In genomic region chr11:108224366-108224765, GRCh38 we compare ENCODE assay signal across 9 cellular contexts. TPM values are rescaled to one million over a fixed set of nuclear protein-coding genes. Genes with fewer than 3 reads are reported as not detected.
DNase-seq lines count a peak whose midpoint lies in the region; TF ChIP-seq lines count a peak whose summit lies in the region.
"Had no signal": no experiment of that assay in that cellular context is flagged by ENCODE, and none has a peak within 500 bp of the region (broad histone marks: within the 10 kb centered on the region; RNA-seq: fewer than 3 reads in every experiment).

No MANE protein-coding gene starts in this region.

- no peaks in the 10 kb centered on the region for H3K9me3 Mint-ChIP-seq in activated T-cell treated with anti-CD3 and anti-CD28 coated beads, Interleukin-2, amount 50 U/mL, for 24 hours
- H3K9me3 Mint-ChIP-seq in activated CD4-positive, alpha-beta memory T cell treated with anti-CD3 and anti-CD28 coated beads for 36 hours, result no peaks in the 10 kb centered on the region

- peaks cover 57% of the 10 kb centered on the region for H3K4me1 Mint-ChIP-seq in activated T-cell treated with anti-CD3 and anti-CD28 coated beads, Interleukin-2, amount 50 U/mL, for 24 hours (ENCODE audit: low read depth)
- peaks cover 46% of the 10 kb centered on the region for H3K4me1 Mint-ChIP-seq in activated CD4-positive, alpha-beta memory T cell treated with anti-CD3 and anti-CD28 coated beads for 36 hours (ENCODE audit: low read depth)

- no peak overlapping the region for H3K27ac Mint-ChIP-seq in activated T-cell treated with anti-CD3 and anti-CD28 coated beads, Interleukin-2, amount 50 U/mL, for 24 hours
- H3K27ac Mint-ChIP-seq in activated CD4-positive, alpha-beta memory T cell treated with anti-CD3 and anti-CD28 coated beads for 36 hours, result no peak overlapping the region

- DNase-seq in fibroblast of mammary gland (ENCODE audit: low read depth) (no peak), retinal pigment epithelial cell (ENCODE audit: low read depth) (no peak), 8988T (no peak), NCI-H345 treated with DMSO at 0.1 percent for 48 hours (lab: John Stamatoyannopoulos, UW; ENCODE audit: unreplicated experiment) (no peak)
- DNase-seq in activated T-cell treated with anti-CD3 and anti-CD28 coated beads, Interleukin-2, amount 50 U/mL, for 24 hours, result no peak
- no peak for DNase-seq in activated CD4-positive, alpha-beta memory T cell treated with anti-CD3 and anti-CD28 coated beads for 36 hours
- DNase-seq: islet precursor cell had no signal

- TF ChIP-seq CTCF in OCI-LY3 (IDR thresholded peaks at IDR 0.05; ENCODE audit: low read depth, low read length) (no peak), fibroblast of mammary gland (conservative IDR thresholded peaks at IDR 0.05; ENCODE audit: control insufficient read depth, insufficient read depth, low read depth, low read length) (no peak), retinal pigment epithelial cell (conservative IDR thresholded peaks at IDR 0.05; ENCODE audit: low read depth, low read length) (no peak)

- peaks cover 50% of the 10 kb centered on the region for H3K36me3 Mint-ChIP-seq in activated T-cell treated with anti-CD3 and anti-CD28 coated beads, Interleukin-2, amount 50 U/mL, for 24 hours (ENCODE audit: low read depth)
- peaks cover 10% of the 10 kb centered on the region for H3K36me3 Mint-ChIP-seq in activated CD4-positive, alpha-beta memory T cell treated with anti-CD3 and anti-CD28 coated beads for 36 hours

- H3K79me2 ChIP-seq in OCI-LY3 (ENCODE audit: low read length), result peaks cover 79% of the 10 kb centered on the region

- H3K9me3 ChIP-seq in ES-I3 (ENCODE audit: control insufficient read depth, insufficient read depth, low read length) (no peaks in the 10 kb centered on the region), OCI-LY3 (ENCODE audit: insufficient read depth, low read length) (no peaks in the 10 kb centered on the region)

- H2AFZ ChIP-seq in OCI-LY3 (ENCODE audit: low read depth, low read length), result no peak overlapping the region

- peak overlapping the region; percentile 84; the same call in 1 of the 2 replicates for H3K9ac ChIP-seq in ES-I3 (ENCODE audit: low read depth, low read length)
- H3K9ac ChIP-seq in OCI-LY3 (ENCODE audit: low read length), result peak overlapping the region; percentile 100

- H3K27me3 ChIP-seq in OCI-LY3 (ENCODE audit: low read depth, low read length), result no peaks in the 10 kb centered on the region

- intact Hi-C loops in activated CD4-positive, alpha-beta memory T cell treated with anti-CD3 and anti-CD28 coated beads for 36 hours (cut with micrococcal nuclease), result loop anchor here (1.0 to 5.0 kb wide), 8 partner anchors 12 to 662 kb away; partner anchors contain the start of genes RAB39A and SLC35F2

- peak overlapping the region; percentile 99 for H3K4me2 ChIP-seq in OCI-LY3 (ENCODE audit: low read length)

- peak overlapping the region; percentile 99 for H3K27ac ChIP-seq in OCI-LY3 (ENCODE audit: low read length)

- H3K36me3 ChIP-seq in ES-I3 (ENCODE audit: insufficient read depth, low read length), result no peaks in the 10 kb centered on the region
- H3K36me3 ChIP-seq in OCI-LY3 (replicated peaks; ENCODE audit: low read depth, low read length), result peaks cover 32% of the 10 kb centered on the region

- H3K4me3 ChIP-seq in OCI-LY3 (ENCODE audit: low read length) (peak overlapping the region; percentile 96), fibroblast of mammary gland (ENCODE audit: control insufficient read depth, low read depth, low read length) (peak overlapping the region; percentile 93), retinal pigment epithelial cell (ENCODE audit: low read length) (peak overlapping the region; percentile 96)

- CTCF ChIA-PET in activated CD4-positive, alpha-beta memory T cell treated with anti-CD3 and anti-CD28 coated beads for 36 hours (lab: Charles Lee), result interaction anchor here (1.2 to 3.1 kb wide), 6 partner anchors 9 to 27 kb away, joined by 3 to 19 read pairs (median 11); no protein-coding TSS in a partner anchor

- H3K4me3 Mint-ChIP-seq in activated T-cell treated with anti-CD3 and anti-CD28 coated beads, Interleukin-2, amount 50 U/mL, for 24 hours, result no peak overlapping the region
- no peak overlapping the region for H3K4me3 Mint-ChIP-seq in activated CD4-positive, alpha-beta memory T cell treated with anti-CD3 and anti-CD28 coated beads for 36 hours

- H4K20me1 ChIP-seq in OCI-LY3 (ENCODE audit: insufficient read depth, low read length), result peaks cover 36% of the 10 kb centered on the region

- POLR2A ChIA-PET in activated CD4-positive, alpha-beta memory T cell treated with anti-CD3 and anti-CD28 coated beads for 36 hours (lab: Charles Lee), result interaction anchor here (0.7 to 5.7 kb wide), 9 partner anchors 9 to 26 kb away, joined by 3 to 62 read pairs (median 12); no protein-coding TSS in a partner anchor

- H3K27me3 Mint-ChIP-seq in activated T-cell treated with anti-CD3 and anti-CD28 coated beads, Interleukin-2, amount 50 U/mL, for 24 hours, result no peaks in the 10 kb centered on the region
- no peaks in the 10 kb centered on the region for H3K27me3 Mint-ChIP-seq in activated CD4-positive, alpha-beta memory T cell treated with anti-CD3 and anti-CD28 coated beads for 36 hours

- peaks cover 14% of the 10 kb centered on the region for H3K4me1 ChIP-seq in ES-I3 (ENCODE audit: insufficient read depth, low read length)
- H3K4me1 ChIP-seq in OCI-LY3 (ENCODE audit: low read length), result peaks cover 38% of the 10 kb centered on the region

RNA-seq across cellular contexts. Expression of gene ATM, which starts 1.5 kb away (rescaled TPM):
- 10 to 100 TPM; 31.3 to 31.6 TPM for total RNA-seq in activated CD4-positive, alpha-beta memory T cell treated with anti-CD3 and anti-CD28 coated beads for 36 hours

RNA-seq across cellular contexts. Expression of gene NPAT, which starts 1.9 kb away (rescaled TPM):
- total RNA-seq in activated CD4-positive, alpha-beta memory T cell treated with anti-CD3 and anti-CD28 coated beads for 36 hours, result 10 to 100 TPM; 28.7 to 29.2 TPM
